ENCODE assay signal across 12 cellular contexts in the genomic region with DNA sequence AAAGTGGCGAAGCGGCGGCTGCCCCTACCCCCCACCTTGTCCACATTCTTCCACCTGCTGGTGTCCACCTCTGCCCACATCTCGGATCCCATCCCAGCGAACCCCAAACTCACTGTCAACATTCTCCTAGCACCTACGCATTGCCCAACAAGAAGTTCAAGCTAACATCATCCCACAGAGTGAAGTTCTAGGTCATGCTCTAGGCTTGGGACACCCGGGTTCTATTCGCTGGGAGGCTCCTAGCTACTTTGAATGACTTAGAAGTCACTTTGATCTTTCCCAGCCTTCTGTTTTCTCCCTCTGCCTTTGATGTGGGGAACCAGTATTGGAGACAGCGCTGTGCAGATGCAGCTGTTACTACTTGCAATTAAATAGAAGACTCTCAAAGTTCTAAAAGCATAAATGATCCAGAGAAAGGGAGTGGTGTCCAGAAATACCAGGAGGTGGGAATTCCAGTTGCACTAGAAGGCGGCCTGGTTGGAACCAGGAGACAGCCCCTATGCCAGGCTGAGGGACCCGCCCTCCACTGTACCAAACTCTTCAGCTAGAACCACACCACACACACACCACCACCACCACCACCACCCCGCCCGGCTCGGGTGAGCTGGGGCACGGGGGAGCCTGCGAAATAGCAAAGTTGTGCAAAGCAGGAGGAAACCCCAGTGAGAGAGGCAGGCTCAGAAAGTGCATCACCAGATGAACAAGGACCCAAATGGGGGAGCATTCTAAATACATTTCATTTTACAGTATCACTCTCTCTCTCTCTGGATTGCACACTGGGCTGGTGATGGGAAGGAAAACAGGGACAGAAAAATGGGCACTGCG. TPM values are rescaled to one million over a fixed set of nuclear protein-coding genes. Genes with fewer than 3 reads are reported as not detected.
DNase-seq lines count a peak whose midpoint lies in the region; ATAC-seq and TF ChIP-seq lines count a peak whose summit lies in the region.
"Had no signal": no experiment of that assay in that cellular context is flagged by ENCODE, and none has a peak within 500 bp of the region (broad histone marks: within the 10 kb centered on the region; RNA-seq: fewer than 3 reads in every experiment).

No MANE protein-coding gene starts in this region.

- in situ Hi-C loops in GM13977 (cut with MboI; ENCODE audit: low pct_unique_long_range_greater_than_20kb, low sequenced_read_pairs, unreplicated experiment), result no loop called here

- no peak for ATAC-seq in HG02981 (IDR thresholded peaks at IDR 0.05; ENCODE audit: unreplicated experiment)
- ATAC-seq: activated CD8-positive, alpha-beta T cell treated with anti-CD3 and anti-CD28 coated beads for 36 hours had no signal

- H3K4me1 ChIP-seq in NT2/D1 (ENCODE audit: insufficient read depth, insufficient read length) (peaks cover 22% of the 10 kb centered on the region), Karpas-422 (ENCODE audit: low read length) (peaks cover 12% of the 10 kb centered on the region)

- no peaks in the 10 kb centered on the region for H3K79me2 ChIP-seq in Karpas-422 (ENCODE audit: low read length)

- H3K27ac ChIP-seq in Karpas-422 (ENCODE audit: low read length), result no peak overlapping the region
- H3K27ac ChIP-seq: ovary had no signal

- H3K27me3 Mint-ChIP-seq in activated naive CD4-positive, alpha-beta T cell treated with anti-CD3 and anti-CD28 coated beads, Interleukin-2, amount 50 U/mL, for 24 hours, result peaks cover 60% of the 10 kb centered on the region
- H3K27me3 Mint-ChIP-seq in type B pancreatic cell, result peaks cover 92% of the 10 kb centered on the region

- H3K9ac ChIP-seq in NT2/D1 (ENCODE audit: insufficient read length, low read depth), result peak overlapping the region; percentile 58
- H3K9ac ChIP-seq in Karpas-422 (ENCODE audit: low read length), result no peak overlapping the region

- H3K36me3 ChIP-seq in NT2/D1 (ENCODE audit: insufficient read depth, insufficient read length, low read length) (no peaks in the 10 kb centered on the region), Karpas-422 (ENCODE audit: insufficient read depth, low read length) (no peaks in the 10 kb centered on the region)
- H3K36me3 ChIP-seq: ovary had no signal

- peaks cover 76% of the 10 kb centered on the region for H3K27me3 ChIP-seq in NT2/D1 (ENCODE audit: insufficient read depth, insufficient read length)
- no peaks in the 10 kb centered on the region for H3K27me3 ChIP-seq in Karpas-422 (ENCODE audit: low read length)

- H3K9me3 Mint-ChIP-seq in activated naive CD4-positive, alpha-beta T cell treated with anti-CD3 and anti-CD28 coated beads, Interleukin-2, amount 50 U/mL, for 24 hours, result no peaks in the 10 kb centered on the region
- H3K9me3 Mint-ChIP-seq in type B pancreatic cell, result no peaks in the 10 kb centered on the region
- H3K9me3 Mint-ChIP-seq: activated CD8-positive, alpha-beta T cell treated with anti-CD3 and anti-CD28 coated beads for 36 hours had no signal

- H3K4me2 ChIP-seq in Karpas-422 (ENCODE audit: low read depth, low read length, poor library complexity, severe bottlenecking), result no peak overlapping the region

- H3K9me2 ChIP-seq in Karpas-422 (replicated peaks; ENCODE audit: insufficient read depth, low read length), result no peaks in the 10 kb centered on the region

- no peak for TF ChIP-seq CTCF in type B pancreatic cell (conservative IDR thresholded peaks at IDR 0.05)
- no peak for TF ChIP-seq CTCF in GM13977 (IDR thresholded peaks at IDR 0.05; ENCODE audit: extremely low read depth, insufficient read depth, missing control alignments)

- H3K9me3 ChIP-seq in NT2/D1 (ENCODE audit: insufficient read depth, low read length) (no peaks in the 10 kb centered on the region), iPS-18c (ENCODE audit: control insufficient read depth, insufficient read depth, low read length) (peaks cover 2% of the 10 kb centered on the region), Karpas-422 (ENCODE audit: low read length) (no peaks in the 10 kb centered on the region)
- H3K9me3 ChIP-seq: ovary had no signal

- H3K4me3 Mint-ChIP-seq in activated naive CD4-positive, alpha-beta T cell treated with anti-CD3 and anti-CD28 coated beads, Interleukin-2, amount 50 U/mL, for 24 hours, result peak overlapping the region; percentile 64
- H3K4me3 Mint-ChIP-seq in type B pancreatic cell, result peak overlapping the region; percentile 69
- H3K4me3 Mint-ChIP-seq: activated CD8-positive, alpha-beta T cell treated with anti-CD3 and anti-CD28 coated beads for 36 hours had no signal

- H3K4me3 ChIP-seq in NT2/D1 (ENCODE audit: insufficient read length, low read depth), result peak overlapping the region; percentile 29
- peak overlapping the region; percentile 31 for H3K4me3 ChIP-seq in iPS-18c (ENCODE audit: insufficient read depth, low read depth, low read length)
- H3K4me3 ChIP-seq in Karpas-422 (ENCODE audit: low read length), result no peak overlapping the region
- H3K4me3 ChIP-seq: ovary had no signal

- peaks cover 13% of the 10 kb centered on the region; the same call in 1 of the 2 replicates for H4K20me1 ChIP-seq in Karpas-422 (ENCODE audit: insufficient read depth, low read depth, low read length)

- peaks cover 77% of the 10 kb centered on the region for H3K4me1 Mint-ChIP-seq in activated naive CD4-positive, alpha-beta T cell treated with anti-CD3 and anti-CD28 coated beads, Interleukin-2, amount 50 U/mL, for 24 hours
- H3K4me1 Mint-ChIP-seq in type B pancreatic cell (ENCODE audit: unreplicated experiment), result peaks cover 31% of the 10 kb centered on the region

- DNase-seq in activated naive CD4-positive, alpha-beta T cell treated with anti-CD3 and anti-CD28 coated beads, Interleukin-2, amount 50 U/mL, for 16 hours, result no peak
- DNase-seq in NT2/D1 (ENCODE audit: low read depth, low spot score), result no peak
- DNase-seq in type B pancreatic cell (ENCODE audit: extremely low spot score, unreplicated experiment), result no peak
- DNase-seq in GM13977 (ENCODE audit: low spot score), result no peak
- no peak for DNase-seq in Karpas-422
- DNase-seq: activated CD8-positive, alpha-beta T cell treated with anti-CD3 and anti-CD28 coated beads for 36 hours; effector CD4-positive, alpha-beta T cell; NCI-H2171; ovary had no signal

- peaks cover 2% of the 10 kb centered on the region for H3K36me3 Mint-ChIP-seq in activated naive CD4-positive, alpha-beta T cell treated with anti-CD3 and anti-CD28 coated beads, Interleukin-2, amount 50 U/mL, for 24 hours
- no peaks in the 10 kb centered on the region for H3K36me3 Mint-ChIP-seq in type B pancreatic cell

- peak overlapping the region; percentile 47 for H3K27ac Mint-ChIP-seq in activated naive CD4-positive, alpha-beta T cell treated with anti-CD3 and anti-CD28 coated beads, Interleukin-2, amount 50 U/mL, for 24 hours
- no peak overlapping the region for H3K27ac Mint-ChIP-seq in type B pancreatic cell
- H3K27ac Mint-ChIP-seq: activated CD8-positive, alpha-beta T cell treated with anti-CD3 and anti-CD28 coated beads for 36 hours had no signal

- no peak overlapping the region for H2AFZ ChIP-seq in Karpas-422 (ENCODE audit: low read length)

RNA-seq across cellular contexts. Expression of gene VGF, which starts 5.5 kb away (rescaled TPM):
- total RNA-seq in type B pancreatic cell (ENCODE audit: low replicate concordance), result 4.2 and 4.4 TPM in 2 replicates
- 0.86 and 1.4 TPM in 2 replicates for total RNA-seq in Karpas-422 (2014; rRNA removed; shearing (Covaris generic); ENCODE audit: low replicate concordance)
- total RNA-seq: activated CD8-positive, alpha-beta T cell treated with anti-CD3 and anti-CD28 coated beads for 36 hours had no signal

RNA-seq across cellular contexts. Expression of gene NAT16, which starts 9.3 kb away (rescaled TPM):
- total RNA-seq in type B pancreatic cell (ENCODE audit: low replicate concordance), result not detected in 2 replicates
- not detected in 2 replicates for total RNA-seq in Karpas-422 (2014; rRNA removed; shearing (Covaris generic); ENCODE audit: low replicate concordance)
- total RNA-seq: activated CD8-positive, alpha-beta T cell treated with anti-CD3 and anti-CD28 coated beads for 36 hours; ovary had no signal

RNA-seq across cellular contexts. Expression of gene AP1S1, which starts 16.6 kb away (rescaled TPM):
- 59.8 and 98.8 TPM in 2 replicates for total RNA-seq in type B pancreatic cell (ENCODE audit: low replicate concordance)
- 150 and 256 TPM in 2 replicates for total RNA-seq in Karpas-422 (2014; rRNA removed; shearing (Covaris generic); ENCODE audit: low replicate concordance)

RNA-seq across cellular contexts. Expression of gene MOGAT3, which starts 30.0 kb away (rescaled TPM):
- total RNA-seq in type B pancreatic cell (ENCODE audit: low replicate concordance), result 0.94 and 1.1 TPM in 2 replicates
- total RNA-seq in Karpas-422 (2014; rRNA removed; shearing (Covaris generic); ENCODE audit: low replicate concordance), result not detected in 2 replicates
- total RNA-seq: activated CD8-positive, alpha-beta T cell treated with anti-CD3 and anti-CD28 coated beads for 36 hours had no signal

RNA-seq across cellular contexts. Expression of gene SERPINE1, which starts 43.9 kb away (rescaled TPM):
- total RNA-seq in type B pancreatic cell (ENCODE audit: low replicate concordance), result 0.14 and 1.5 TPM in 2 replicates
- total RNA-seq in Karpas-422 (2014; rRNA removed; shearing (Covaris generic); ENCODE audit: low replicate concordance), result not detected in 2 replicates
